ENCODE assay signal across 1 cellular context in the genomic region with DNA sequence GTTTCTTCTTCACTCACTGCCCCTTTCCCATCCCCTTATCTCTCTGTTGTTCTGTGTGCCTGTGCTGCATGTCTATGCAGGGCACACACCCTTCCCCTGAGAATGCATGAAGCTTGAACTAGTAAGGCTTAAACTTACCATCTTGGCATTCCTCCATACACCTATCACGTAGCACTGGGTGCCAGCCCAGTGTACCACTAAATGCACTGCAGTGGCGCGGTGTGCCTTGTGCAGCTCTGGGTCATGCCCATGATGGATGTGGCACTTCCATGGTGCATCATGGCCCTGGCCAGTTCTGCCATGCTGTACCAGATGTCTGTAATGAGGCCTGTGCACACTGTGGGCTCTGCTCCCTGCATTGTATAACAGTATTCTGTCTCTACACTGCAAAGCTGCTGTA.
TF ChIP-seq lines count a peak whose summit lies in the region.

No MANE protein-coding gene starts in this region.

TF ChIP-seq in WTC11, 78 proteins besides CTCF, POLR2A, EP300 and RAD21 (continued from another document):
- TF ChIP-seq, protein P1, sequence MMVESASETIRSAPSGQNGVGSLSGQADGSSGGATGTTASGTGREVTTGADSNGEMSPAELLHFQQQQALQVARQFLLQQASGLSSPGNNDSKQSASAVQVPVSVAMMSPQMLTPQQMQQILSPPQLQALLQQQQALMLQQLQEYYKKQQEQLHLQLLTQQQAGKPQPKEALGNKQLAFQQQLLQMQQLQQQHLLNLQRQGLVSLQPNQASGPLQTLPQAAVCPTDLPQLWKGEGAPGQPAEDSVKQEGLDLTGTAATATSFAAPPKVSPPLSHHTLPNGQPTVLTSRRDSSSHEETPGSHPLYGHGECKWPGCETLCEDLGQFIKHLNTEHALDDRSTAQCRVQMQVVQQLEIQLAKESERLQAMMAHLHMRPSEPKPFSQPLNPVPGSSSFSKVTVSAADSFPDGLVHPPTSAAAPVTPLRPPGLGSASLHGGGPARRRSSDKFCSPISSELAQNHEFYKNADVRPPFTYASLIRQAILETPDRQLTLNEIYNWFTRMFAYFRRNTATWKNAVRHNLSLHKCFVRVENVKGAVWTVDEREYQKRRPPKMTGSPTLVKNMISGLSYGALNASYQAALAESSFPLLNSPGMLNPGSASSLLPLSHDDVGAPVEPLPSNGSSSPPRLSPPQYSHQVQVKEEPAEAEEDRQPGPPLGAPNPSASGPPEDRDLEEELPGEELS (CRISPR knock-in tag; IDR thresholded peaks at IDR 0.05), result no peak
- TF ChIP-seq, protein P2, sequence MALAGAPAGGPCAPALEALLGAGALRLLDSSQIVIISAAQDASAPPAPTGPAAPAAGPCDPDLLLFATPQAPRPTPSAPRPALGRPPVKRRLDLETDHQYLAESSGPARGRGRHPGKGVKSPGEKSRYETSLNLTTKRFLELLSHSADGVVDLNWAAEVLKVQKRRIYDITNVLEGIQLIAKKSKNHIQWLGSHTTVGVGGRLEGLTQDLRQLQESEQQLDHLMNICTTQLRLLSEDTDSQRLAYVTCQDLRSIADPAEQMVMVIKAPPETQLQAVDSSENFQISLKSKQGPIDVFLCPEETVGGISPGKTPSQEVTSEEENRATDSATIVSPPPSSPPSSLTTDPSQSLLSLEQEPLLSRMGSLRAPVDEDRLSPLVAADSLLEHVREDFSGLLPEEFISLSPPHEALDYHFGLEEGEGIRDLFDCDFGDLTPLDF (CRISPR knock-in tag; IDR thresholded peaks at IDR 0.05), result no peak
- no peak for TF ChIP-seq OVOL2 (CRISPR knock-in tag; IDR thresholded peaks at IDR 0.05; ENCODE audit: borderline replicate concordance)
- TF ChIP-seq, protein P3, sequence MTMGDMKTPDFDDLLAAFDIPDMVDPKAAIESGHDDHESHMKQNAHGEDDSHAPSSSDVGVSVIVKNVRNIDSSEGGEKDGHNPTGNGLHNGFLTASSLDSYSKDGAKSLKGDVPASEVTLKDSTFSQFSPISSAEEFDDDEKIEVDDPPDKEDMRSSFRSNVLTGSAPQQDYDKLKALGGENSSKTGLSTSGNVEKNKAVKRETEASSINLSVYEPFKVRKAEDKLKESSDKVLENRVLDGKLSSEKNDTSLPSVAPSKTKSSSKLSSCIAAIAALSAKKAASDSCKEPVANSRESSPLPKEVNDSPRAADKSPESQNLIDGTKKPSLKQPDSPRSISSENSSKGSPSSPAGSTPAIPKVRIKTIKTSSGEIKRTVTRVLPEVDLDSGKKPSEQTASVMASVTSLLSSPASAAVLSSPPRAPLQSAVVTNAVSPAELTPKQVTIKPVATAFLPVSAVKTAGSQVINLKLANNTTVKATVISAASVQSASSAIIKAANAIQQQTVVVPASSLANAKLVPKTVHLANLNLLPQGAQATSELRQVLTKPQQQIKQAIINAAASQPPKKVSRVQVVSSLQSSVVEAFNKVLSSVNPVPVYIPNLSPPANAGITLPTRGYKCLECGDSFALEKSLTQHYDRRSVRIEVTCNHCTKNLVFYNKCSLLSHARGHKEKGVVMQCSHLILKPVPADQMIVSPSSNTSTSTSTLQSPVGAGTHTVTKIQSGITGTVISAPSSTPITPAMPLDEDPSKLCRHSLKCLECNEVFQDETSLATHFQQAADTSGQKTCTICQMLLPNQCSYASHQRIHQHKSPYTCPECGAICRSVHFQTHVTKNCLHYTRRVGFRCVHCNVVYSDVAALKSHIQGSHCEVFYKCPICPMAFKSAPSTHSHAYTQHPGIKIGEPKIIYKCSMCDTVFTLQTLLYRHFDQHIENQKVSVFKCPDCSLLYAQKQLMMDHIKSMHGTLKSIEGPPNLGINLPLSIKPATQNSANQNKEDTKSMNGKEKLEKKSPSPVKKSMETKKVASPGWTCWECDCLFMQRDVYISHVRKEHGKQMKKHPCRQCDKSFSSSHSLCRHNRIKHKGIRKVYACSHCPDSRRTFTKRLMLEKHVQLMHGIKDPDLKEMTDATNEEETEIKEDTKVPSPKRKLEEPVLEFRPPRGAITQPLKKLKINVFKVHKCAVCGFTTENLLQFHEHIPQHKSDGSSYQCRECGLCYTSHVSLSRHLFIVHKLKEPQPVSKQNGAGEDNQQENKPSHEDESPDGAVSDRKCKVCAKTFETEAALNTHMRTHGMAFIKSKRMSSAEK (CRISPR knock-in tag; IDR thresholded peaks at IDR 0.05; ENCODE audit: borderline replicate concordance), result no peak
- no peak for TF ChIP-seq FOXJ3 (CRISPR knock-in tag; IDR thresholded peaks at IDR 0.05; ENCODE audit: borderline replicate concordance)
- TF ChIP-seq, protein P4, sequence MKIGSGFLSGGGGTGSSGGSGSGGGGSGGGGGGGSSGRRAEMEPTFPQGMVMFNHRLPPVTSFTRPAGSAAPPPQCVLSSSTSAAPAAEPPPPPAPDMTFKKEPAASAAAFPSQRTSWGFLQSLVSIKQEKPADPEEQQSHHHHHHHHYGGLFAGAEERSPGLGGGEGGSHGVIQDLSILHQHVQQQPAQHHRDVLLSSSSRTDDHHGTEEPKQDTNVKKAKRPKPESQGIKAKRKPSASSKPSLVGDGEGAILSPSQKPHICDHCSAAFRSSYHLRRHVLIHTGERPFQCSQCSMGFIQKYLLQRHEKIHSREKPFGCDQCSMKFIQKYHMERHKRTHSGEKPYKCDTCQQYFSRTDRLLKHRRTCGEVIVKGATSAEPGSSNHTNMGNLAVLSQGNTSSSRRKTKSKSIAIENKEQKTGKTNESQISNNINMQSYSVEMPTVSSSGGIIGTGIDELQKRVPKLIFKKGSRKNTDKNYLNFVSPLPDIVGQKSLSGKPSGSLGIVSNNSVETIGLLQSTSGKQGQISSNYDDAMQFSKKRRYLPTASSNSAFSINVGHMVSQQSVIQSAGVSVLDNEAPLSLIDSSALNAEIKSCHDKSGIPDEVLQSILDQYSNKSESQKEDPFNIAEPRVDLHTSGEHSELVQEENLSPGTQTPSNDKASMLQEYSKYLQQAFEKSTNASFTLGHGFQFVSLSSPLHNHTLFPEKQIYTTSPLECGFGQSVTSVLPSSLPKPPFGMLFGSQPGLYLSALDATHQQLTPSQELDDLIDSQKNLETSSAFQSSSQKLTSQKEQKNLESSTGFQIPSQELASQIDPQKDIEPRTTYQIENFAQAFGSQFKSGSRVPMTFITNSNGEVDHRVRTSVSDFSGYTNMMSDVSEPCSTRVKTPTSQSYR (CRISPR knock-in tag; IDR thresholded peaks at IDR 0.05), result no peak
- TF ChIP-seq, protein P5, sequence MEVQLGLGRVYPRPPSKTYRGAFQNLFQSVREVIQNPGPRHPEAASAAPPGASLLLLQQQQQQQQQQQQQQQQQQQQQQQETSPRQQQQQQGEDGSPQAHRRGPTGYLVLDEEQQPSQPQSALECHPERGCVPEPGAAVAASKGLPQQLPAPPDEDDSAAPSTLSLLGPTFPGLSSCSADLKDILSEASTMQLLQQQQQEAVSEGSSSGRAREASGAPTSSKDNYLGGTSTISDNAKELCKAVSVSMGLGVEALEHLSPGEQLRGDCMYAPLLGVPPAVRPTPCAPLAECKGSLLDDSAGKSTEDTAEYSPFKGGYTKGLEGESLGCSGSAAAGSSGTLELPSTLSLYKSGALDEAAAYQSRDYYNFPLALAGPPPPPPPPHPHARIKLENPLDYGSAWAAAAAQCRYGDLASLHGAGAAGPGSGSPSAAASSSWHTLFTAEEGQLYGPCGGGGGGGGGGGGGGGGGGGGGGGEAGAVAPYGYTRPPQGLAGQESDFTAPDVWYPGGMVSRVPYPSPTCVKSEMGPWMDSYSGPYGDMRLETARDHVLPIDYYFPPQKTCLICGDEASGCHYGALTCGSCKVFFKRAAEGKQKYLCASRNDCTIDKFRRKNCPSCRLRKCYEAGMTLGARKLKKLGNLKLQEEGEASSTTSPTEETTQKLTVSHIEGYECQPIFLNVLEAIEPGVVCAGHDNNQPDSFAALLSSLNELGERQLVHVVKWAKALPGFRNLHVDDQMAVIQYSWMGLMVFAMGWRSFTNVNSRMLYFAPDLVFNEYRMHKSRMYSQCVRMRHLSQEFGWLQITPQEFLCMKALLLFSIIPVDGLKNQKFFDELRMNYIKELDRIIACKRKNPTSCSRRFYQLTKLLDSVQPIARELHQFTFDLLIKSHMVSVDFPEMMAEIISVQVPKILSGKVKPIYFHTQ (CRISPR knock-in tag; IDR thresholded peaks at IDR 0.05), result no peak
- no peak for TF ChIP-seq NR2C2 (CRISPR knock-in tag; IDR thresholded peaks at IDR 0.05)
- TF ChIP-seq, protein P6, sequence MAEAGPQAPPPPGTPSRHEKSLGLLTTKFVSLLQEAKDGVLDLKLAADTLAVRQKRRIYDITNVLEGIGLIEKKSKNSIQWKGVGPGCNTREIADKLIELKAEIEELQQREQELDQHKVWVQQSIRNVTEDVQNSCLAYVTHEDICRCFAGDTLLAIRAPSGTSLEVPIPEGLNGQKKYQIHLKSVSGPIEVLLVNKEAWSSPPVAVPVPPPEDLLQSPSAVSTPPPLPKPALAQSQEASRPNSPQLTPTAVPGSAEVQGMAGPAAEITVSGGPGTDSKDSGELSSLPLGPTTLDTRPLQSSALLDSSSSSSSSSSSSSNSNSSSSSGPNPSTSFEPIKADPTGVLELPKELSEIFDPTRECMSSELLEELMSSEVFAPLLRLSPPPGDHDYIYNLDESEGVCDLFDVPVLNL (CRISPR knock-in tag; IDR thresholded peaks at IDR 0.05; ENCODE audit: borderline replicate concordance, low read depth), result no peak
- TF ChIP-seq RELA (CRISPR knock-in tag; IDR thresholded peaks at IDR 0.05; ENCODE audit: borderline replicate concordance), result no peak
